9 cellular contexts compared by ENCODE assay signal in genomic region chr13:50531917-50532899, GRCh38.
DNase-seq lines count a peak whose midpoint lies in the region; TF ChIP-seq lines count a peak whose summit lies in the region.
"Had no signal": no experiment of that assay in that cellular context is flagged by ENCODE, and none has a peak within 500 bp of the region (broad histone marks: within the 10 kb centered on the region; RNA-seq: fewer than 3 reads in every experiment).

No MANE protein-coding gene starts in this region.

- TF ChIP-seq POLR2A in testis (IDR thresholded peaks at IDR 0.05): no peak

- H3K4me3 ChIP-seq in OCI-LY3 (ENCODE audit: low read length) (no peak overlapping the region), fibroblast of the aortic adventitia (ENCODE audit: low read depth, low read length) (no peak overlapping the region), testis (no peak overlapping the region)

- intact Hi-C loops in testis (cut with DNase I; ENCODE audit: low total_unique reads): no loop called here

- TF ChIP-seq CTCF in OCI-LY3 (IDR thresholded peaks at IDR 0.05; ENCODE audit: low read depth, low read length): peak; percentile 81
- TF ChIP-seq CTCF in fibroblast of the aortic adventitia (IDR thresholded peaks at IDR 0.05; ENCODE audit: insufficient read depth, low read length): peak; percentile 61
- peak; percentile 22 to 51 (median 23) for TF ChIP-seq CTCF in testis (IDR thresholded peaks at IDR 0.05)

- DNase-seq in NOMO-1 treated with DMSO at 0.1 percent for 48 hours (lab: John Stamatoyannopoulos, UW; ENCODE audit: unreplicated experiment): peak; percentile 24
- DNase-seq in NOMO-1 treated with dmso at 0.1 percent for 144 hours (lab: John Stamatoyannopoulos, UW; ENCODE audit: unreplicated experiment): no peak
- DNase-seq in fibroblast of the aortic adventitia (ENCODE audit: low read depth): peak; percentile 78
- DNase-seq in testis: no peak
- no peak for DNase-seq in GM19240 (ENCODE audit: insufficient read length, low spot score)
- no peak for DNase-seq in GM19238 (ENCODE audit: insufficient read length, low spot score)
- no peak for DNase-seq in GOT3 (lab: John Stamatoyannopoulos, UW)
- DNase-seq: GDM1 had no signal

- H3K9me3 ChIP-seq in OCI-LY3 (ENCODE audit: insufficient read depth, low read length) (peaks cover 20% of the 10 kb centered on the region), testis (no peaks in the 10 kb centered on the region)

- peak overlapping the region; percentile 19 for H3K4me2 ChIP-seq in OCI-LY3 (ENCODE audit: low read length)

- peaks cover 37% of the 10 kb centered on the region for H3K4me1 ChIP-seq in OCI-LY3 (ENCODE audit: low read length)
- H3K4me1 ChIP-seq in testis: peaks cover 14% of the 10 kb centered on the region

- H3K9ac ChIP-seq in OCI-LY3 (ENCODE audit: low read length): no peak overlapping the region

- 81 to 82% methylated on average over 5 of the region's 5 CpGs for WGBS in testis, 2 donors

- H3K36me3 ChIP-seq in OCI-LY3 (replicated peaks; ENCODE audit: low read depth, low read length) (no peaks in the 10 kb centered on the region), testis (ENCODE audit: low read depth, missing control alignments) (no peaks in the 10 kb centered on the region)

- no peak overlapping the region for H3K27ac ChIP-seq in OCI-LY3 (ENCODE audit: low read length)
- H3K27ac ChIP-seq in testis: no peak overlapping the region

- H2AFZ ChIP-seq in OCI-LY3 (ENCODE audit: low read depth, low read length): no peak overlapping the region

- H3K79me2 ChIP-seq in OCI-LY3 (ENCODE audit: low read length): no peaks in the 10 kb centered on the region

- H3K27me3 ChIP-seq in OCI-LY3 (ENCODE audit: low read depth, low read length) (no peaks in the 10 kb centered on the region), testis (no peaks in the 10 kb centered on the region)

- no peaks in the 10 kb centered on the region for H4K20me1 ChIP-seq in OCI-LY3 (ENCODE audit: insufficient read depth, low read length)

Comparison
In these comparisons a context has a peak if more than half of its experiments do, and no peak if none do; other contexts are left out.
1. DNase-seq: peak in NOMO-1 treated with DMSO at 0.1 percent for 48 hours (single experiment) and fibroblast of the aortic adventitia (single experiment); none in NOMO-1 treated with dmso at 0.1 percent for 144 hours (single experiment), testis (single experiment), GM19240 (single experiment), GM19238 (single experiment) and GOT3 (single experiment).
2. CTCF ChIP-seq: peak in every context shown above with its lines; median percentile 81 in OCI-LY3; 61 in fibroblast of the aortic adventitia; 23 in testis.